Comparison of ENCODE assay signal across 8 cellular contexts in the genomic region with DNA sequence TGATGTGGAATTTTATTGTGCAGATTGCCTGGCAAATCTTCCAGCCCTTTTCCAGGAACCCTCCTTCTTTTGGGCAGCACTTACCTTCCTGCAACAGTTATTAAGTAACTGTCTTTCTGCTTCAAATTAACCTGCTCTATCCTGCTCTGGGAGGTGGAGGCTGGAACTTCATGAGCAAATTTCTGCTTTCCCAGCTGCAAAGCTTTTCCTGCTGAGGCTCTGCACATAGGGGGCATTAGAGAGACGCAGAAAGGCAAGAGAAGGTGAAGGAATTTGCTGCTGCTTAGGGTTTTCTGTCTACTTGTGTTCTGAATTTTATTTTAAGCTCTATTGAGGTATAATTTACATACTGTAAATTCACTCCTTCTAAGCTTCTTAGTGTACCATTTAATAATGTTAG.
DNase-seq lines count a peak whose midpoint lies in the region; ATAC-seq and TF ChIP-seq lines count a peak whose summit lies in the region.

No MANE protein-coding gene starts in this region.

- DNase-seq in D341Med (ENCODE audit: low spot score) (peak; percentile 56), HT1080 (ENCODE audit: low read depth) (peak; percentile 77), WERI-Rb-1 (peak; percentile 52), iPS DF 6.9 (ENCODE audit: low read depth, low spot score) (peak; percentile 43)
- no peak for DNase-seq in stimulated activated CD4-positive, alpha-beta T cell treated with anti-CD3 and anti-CD28 coated beads, Interleukin-4, amount 100 ng/mL, for 24 hours
- DNase-seq in activated naive CD4-positive, alpha-beta T cell treated with Interleukin-2 at 50 U/mL for 16 hours: no peak

- no peak for ATAC-seq in GM19397 (IDR thresholded peaks at IDR 0.05; ENCODE audit: unreplicated experiment)
- no peak for ATAC-seq in HG02588 (IDR thresholded peaks at IDR 0.05; ENCODE audit: unreplicated experiment)

- H3K4me3 ChIP-seq in WERI-Rb-1 (ENCODE audit: low read depth, low read length) (no peak overlapping the region), iPS DF 6.9 (ENCODE audit: low read length) (no peak overlapping the region)

- WGBS in iPS DF 6.9 (ENCODE audit: insufficient coverage, insufficient read length): no CpG with 5 or more reads among the region's 1 CpG

- H3K4me1 ChIP-seq in iPS DF 6.9 (ENCODE audit: control insufficient read depth, insufficient read depth, low read length): no peaks in the 10 kb centered on the region; the same call in 1 of the 2 replicates

- H3K36me3 ChIP-seq in WERI-Rb-1 (no peaks in the 10 kb centered on the region), iPS DF 6.9 (ENCODE audit: control insufficient read depth, insufficient read depth, low read length) (no peaks in the 10 kb centered on the region)

- TF ChIP-seq CTCF in WERI-Rb-1 (IDR thresholded peaks at IDR 0.05; ENCODE audit: low read depth, low read length): peak; percentile 69

- no peaks in the 10 kb centered on the region for H3K27me3 ChIP-seq in WERI-Rb-1 (ENCODE audit: insufficient read depth, low read depth, severe bottlenecking)
- H3K27me3 ChIP-seq in iPS DF 6.9 (ENCODE audit: control insufficient read depth, insufficient read depth, low read length): no peaks in the 10 kb centered on the region

- H3K9me3 ChIP-seq in WERI-Rb-1 (ENCODE audit: severe bottlenecking) (no peaks in the 10 kb centered on the region), iPS DF 6.9 (ENCODE audit: control insufficient read depth, insufficient read depth, low read length) (no peaks in the 10 kb centered on the region)

- no peak overlapping the region for H3K27ac ChIP-seq in WERI-Rb-1
- no peak overlapping the region for H3K27ac ChIP-seq in iPS DF 6.9 (ENCODE audit: low read length)

Comparison
In these comparisons a context has a peak if more than half of its experiments do, and no peak if none do; other contexts are left out.
1. DNase-seq: peak in D341Med (single experiment), HT1080 (single experiment), WERI-Rb-1 (single experiment) and iPS DF 6.9 (single experiment); none in stimulated activated CD4-positive, alpha-beta T cell treated with anti-CD3 and anti-CD28 coated beads, Interleukin-4, amount 100 ng/mL, for 24 hours (single experiment) and activated naive CD4-positive, alpha-beta T cell treated with Interleukin-2 at 50 U/mL for 16 hours (single experiment).